Comparison of ENCODE assay signal across 15 cellular contexts in the genomic region with DNA sequence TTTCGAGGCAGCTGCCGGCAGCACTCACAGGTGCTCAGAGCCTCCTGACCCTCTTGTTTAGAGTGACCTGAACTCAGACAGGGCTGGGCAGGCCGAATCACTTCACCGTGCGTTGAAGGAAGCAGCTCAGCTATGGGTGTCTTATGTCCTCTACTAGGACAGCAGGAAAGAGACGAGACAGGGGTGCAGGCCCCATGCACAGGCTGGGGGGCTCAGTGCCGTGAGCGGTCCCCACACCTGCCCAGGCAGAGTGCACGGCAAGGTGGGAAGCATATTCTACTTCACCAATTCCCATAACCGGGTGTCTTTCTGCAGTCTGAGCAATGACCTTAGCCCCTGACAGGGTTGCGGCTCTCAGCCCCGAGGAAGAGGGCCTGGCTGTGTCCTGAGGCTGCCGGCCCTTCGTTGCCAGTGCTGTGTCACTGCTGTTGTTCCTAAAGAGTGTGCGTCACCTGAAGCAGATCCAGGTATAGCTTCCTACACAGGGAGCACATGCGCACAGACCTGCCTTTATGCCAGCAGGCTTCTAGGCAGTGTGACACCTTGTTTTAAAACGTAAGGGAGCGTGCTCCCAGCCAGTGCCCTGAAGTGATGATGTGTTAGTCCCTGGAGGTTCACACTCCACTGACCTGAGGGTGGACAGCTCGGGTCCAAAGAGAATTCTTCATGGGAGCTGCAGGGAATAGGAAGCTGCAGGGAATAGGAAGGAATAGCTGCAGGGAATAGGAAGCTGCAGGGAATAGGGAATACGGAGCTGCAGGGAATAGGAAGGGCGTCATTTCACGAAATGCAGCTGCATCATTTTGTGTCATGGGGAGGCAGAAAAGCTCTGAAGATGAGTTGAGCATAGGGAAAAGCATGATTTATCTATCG.
DNase-seq lines count a peak whose midpoint lies in the region; ATAC-seq and TF ChIP-seq lines count a peak whose summit lies in the region.
"Had no signal": no experiment of that assay in that cellular context is flagged by ENCODE, and none has a peak within 500 bp of the region (broad histone marks: within the 10 kb centered on the region; RNA-seq: fewer than 3 reads in every experiment).

No MANE protein-coding gene starts in this region.

- no peaks in the 10 kb centered on the region for H3K27me3 Mint-ChIP-seq in chondrocyte (ENCODE audit: low read depth)
- H3K27me3 Mint-ChIP-seq: CD4-positive, alpha-beta T cell had no signal

- no peak for ATAC-seq in left ventricle myocardium superior
- ATAC-seq: GM12878 had no signal

- H3K27ac Mint-ChIP-seq in chondrocyte (ENCODE audit: unreplicated experiment) = no peak overlapping the region
- H3K27ac Mint-ChIP-seq: CD4-positive, alpha-beta T cell; GM23338 had no signal

- no peak overlapping the region for H3K4me2 ChIP-seq in neuronal stem cell (ENCODE audit: insufficient read depth, low read length, poor library complexity, severe bottlenecking)
- H3K4me2 ChIP-seq: GM23338 had no signal

- no peaks in the 10 kb centered on the region for H3K4me1 Mint-ChIP-seq in chondrocyte (ENCODE audit: low read depth)

- H3K27ac ChIP-seq in right atrium auricular region = no peak overlapping the region
- H3K27ac ChIP-seq in neuronal stem cell (replicated peaks; ENCODE audit: low read length) = no peak overlapping the region

- H3K36me3 ChIP-seq in right atrium auricular region (no peaks in the 10 kb centered on the region), neuronal stem cell (replicated peaks in 1 of 2; ENCODE audit: control insufficient read depth in 2 of 2, insufficient read depth in 2 of 2, low read length in 2 of 2) (no peaks in the 10 kb centered on the region)

- no peak for TF ChIP-seq CTCF in right atrium auricular region (IDR thresholded peaks at IDR 0.05)
- no peak for TF ChIP-seq CTCF in chondrocyte (IDR thresholded peaks at IDR 0.05)

- no peak overlapping the region for H2BK12ac ChIP-seq in neuronal stem cell (ENCODE audit: low read length)

- no CpG with 5 or more reads among the region's 23 CpGs for WGBS in neuronal stem cell (ENCODE audit: extremely low coverage in 2 of 2, insufficient read length in 2 of 2, insufficient replicate concordance in 1 of 2), 2 donors

- intact Hi-C loops in left ventricle myocardium superior (cut with micrococcal nuclease) = no loop called here

- DNase-seq in right atrium auricular region (ENCODE audit: low spot score) = peak; percentile 32
- DNase-seq in left ventricle myocardium superior = no peak
- DNase-seq in chondrocyte (ENCODE audit: low spot score) = peak; percentile 79
- DNase-seq in neuronal stem cell (ENCODE audit: low spot score) = no peak
- no peak for DNase-seq in stimulated activated naive CD4-positive, alpha-beta T cell (lab: John Stamatoyannopoulos, UW)
- no peak for DNase-seq in NCI-H748 (lab: John Stamatoyannopoulos, UW; ENCODE audit: unreplicated experiment)
- no peak for DNase-seq in NCI-H1694 treated with DMSO at 0.1 percent for 48 hours (lab: John Stamatoyannopoulos, UW)
- DNase-seq: ACHN; C1 segment of cervical spinal cord; CD4-positive, alpha-beta T cell; DMS79; H9; IMR-90 had no signal

- no peaks in the 10 kb centered on the region for H3K4me1 ChIP-seq in right atrium auricular region
- H3K4me1 ChIP-seq in neuronal stem cell (ENCODE audit: control insufficient read depth in 2 of 2, insufficient read depth in 1 of 2, low read depth in 1 of 2, low read length in 2 of 2) = peaks cover 0 to 2% of the 10 kb centered on the region in 2 donors

- H3K9ac ChIP-seq in neuronal stem cell (ENCODE audit: low read depth, low read length, poor library complexity) = no peak overlapping the region

- no peaks in the 10 kb centered on the region for H3K9me3 Mint-ChIP-seq in chondrocyte (ENCODE audit: low read depth)
- H3K9me3 Mint-ChIP-seq: CD4-positive, alpha-beta T cell; H9 had no signal

- H3K27me3 ChIP-seq in right atrium auricular region (no peaks in the 10 kb centered on the region), neuronal stem cell (ENCODE audit: control insufficient read depth in 3 of 3, insufficient read depth in 3 of 3, low read depth in 1 of 3, low read length in 3 of 3) (peaks cover 0 to 33% (median 0%) of the 10 kb centered on the region in 3 experiments)

- no peak overlapping the region for H3K23ac ChIP-seq in neuronal stem cell (ENCODE audit: low read depth, low read length, poor library complexity)

- H3K4ac ChIP-seq in neuronal stem cell (ENCODE audit: low read length) = no peak overlapping the region

- peak overlapping the region; percentile 58 for H2AK5ac ChIP-seq in neuronal stem cell (ENCODE audit: low read depth, low read length)

- no peak overlapping the region for H2BK120ac ChIP-seq in neuronal stem cell (ENCODE audit: low read depth, low read length)

- H3K79me1 ChIP-seq in neuronal stem cell (ENCODE audit: low read depth, low read length) = peaks cover 2% of the 10 kb centered on the region

- H4K8ac ChIP-seq in neuronal stem cell (ENCODE audit: low read depth, low read length) = peak overlapping the region; percentile 23

- H3K4me3 ChIP-seq in right atrium auricular region (no peak overlapping the region), neuronal stem cell (ENCODE audit: low read length in 2 of 2) (no peak overlapping the region)
- H3K4me3 ChIP-seq: GM12878, GM23338 had no signal

- no peak overlapping the region for H2BK15ac ChIP-seq in neuronal stem cell (ENCODE audit: low read length)

- peak overlapping the region; percentile 38 for H4K91ac ChIP-seq in neuronal stem cell (ENCODE audit: low read depth, low read length, poor library complexity)

- no peaks in the 10 kb centered on the region for H3K36me3 Mint-ChIP-seq in chondrocyte (ENCODE audit: low read depth)

- H3K9me3 ChIP-seq in right atrium auricular region (no peaks in the 10 kb centered on the region), neuronal stem cell (replicated peaks in 1 of 2; ENCODE audit: control insufficient read depth in 2 of 2, insufficient read depth in 1 of 2, low read depth in 1 of 2, low read length in 2 of 2) (no peaks in the 10 kb centered on the region)

- peak overlapping the region; percentile 40 for H2BK5ac ChIP-seq in neuronal stem cell (ENCODE audit: low read length)

- H3K4me3 Mint-ChIP-seq in chondrocyte (ENCODE audit: unreplicated experiment) = no peak overlapping the region
- H3K4me3 Mint-ChIP-seq: CD4-positive, alpha-beta T cell; GM23338; H9 had no signal

- H3K18ac ChIP-seq in neuronal stem cell (ENCODE audit: low read length) = no peak overlapping the region

- H2AFZ ChIP-seq in neuronal stem cell (ENCODE audit: low read length) = no peak overlapping the region
- H2AFZ ChIP-seq: GM23338 had no signal

- H3K14ac ChIP-seq in neuronal stem cell (ENCODE audit: low read length) = no peak overlapping the region

Comparison
In these comparisons a context has a peak if more than half of its experiments do, and no peak if none do; other contexts are left out.
1. DNase-seq: peak in right atrium auricular region (single experiment) and chondrocyte (single experiment); none in left ventricle myocardium superior (single experiment), neuronal stem cell (single experiment), stimulated activated naive CD4-positive, alpha-beta T cell (0 of 6), NCI-H748 (single experiment) and NCI-H1694 treated with DMSO at 0.1 percent for 48 hours (single experiment).